Comparison of ENCODE assay signal across 15 cellular contexts in genomic region chr18:23138470-23138869, GRCh38. TPM values are rescaled to one million over a fixed set of nuclear protein-coding genes. Genes with fewer than 3 reads are reported as not detected.
A peak's percentile ranks its signal among the peaks of the same experiment; 100 is the strongest.
DNase-seq lines count a peak whose midpoint lies in the region; ATAC-seq, FAIRE-seq and TF ChIP-seq lines count a peak whose summit lies in the region.
"Had no signal": no experiment of that assay in that cellular context is flagged by ENCODE, and none has a peak within 500 bp of the region (broad histone marks: within the 10 kb centered on the region; RNA-seq: fewer than 3 reads in every experiment).

No MANE protein-coding gene starts in this region.

- H3K9me2 ChIP-seq in PC-9 (ENCODE audit: insufficient read depth): no peaks in the 10 kb centered on the region

- H3K27me3 Mint-ChIP-seq in Caco-2 (ENCODE audit: insufficient read depth, unreplicated experiment) (no peaks in the 10 kb centered on the region), Calu3 (ENCODE audit: unreplicated experiment) (no peaks in the 10 kb centered on the region)

- no peak overlapping the region for H2AFZ ChIP-seq in PC-9

- H4K20me1 ChIP-seq in PC-9 (ENCODE audit: insufficient read depth): no peaks in the 10 kb centered on the region; the same call in 1 of the 2 replicates

- H3K27ac Mint-ChIP-seq in Caco-2 (ENCODE audit: unreplicated experiment) (no peak overlapping the region), Calu3 (ENCODE audit: unreplicated experiment) (no peak overlapping the region)
- no peak overlapping the region for H3K27ac Mint-ChIP-seq in stimulated activated effector memory CD8-positive, alpha-beta T cell treated with anti-CD3 and anti-CD28 coated beads, Interleukin-12 subunit alpha, Interleukin-12 subunit beta, amount 100 ng/mL, for 72 hours

- H3K36me3 Mint-ChIP-seq in Caco-2 (ENCODE audit: insufficient read depth, unreplicated experiment): peaks cover 14% of the 10 kb centered on the region
- no peaks in the 10 kb centered on the region for H3K36me3 Mint-ChIP-seq in stimulated activated effector memory CD8-positive, alpha-beta T cell treated with anti-CD3 and anti-CD28 coated beads, Interleukin-12 subunit alpha, Interleukin-12 subunit beta, amount 100 ng/mL, for 72 hours
- peaks cover 49% of the 10 kb centered on the region for H3K36me3 Mint-ChIP-seq in Calu3 (ENCODE audit: insufficient read depth, unreplicated experiment)

- ATAC-seq in left cardiac atrium: peak in 1 of 2 donors; percentile 25
- ATAC-seq in stimulated activated effector memory CD8-positive, alpha-beta T cell treated with anti-CD3 and anti-CD28 coated beads, Interleukin-12 subunit alpha, Interleukin-12 subunit beta, amount 100 ng/mL, for 72 hours: no peak
- ATAC-seq: left colon had no signal

- H3F3A ChIP-seq in PC-9 (ENCODE audit: insufficient read depth, low read depth): peaks cover 29% of the 10 kb centered on the region; the same call in 1 of the 2 replicates

- H3K4me3 Mint-ChIP-seq in Caco-2 (ENCODE audit: unreplicated experiment): no peak overlapping the region
- H3K4me3 Mint-ChIP-seq in stimulated activated effector memory CD8-positive, alpha-beta T cell treated with anti-CD3 and anti-CD28 coated beads, Interleukin-12 subunit alpha, Interleukin-12 subunit beta, amount 100 ng/mL, for 72 hours: no peak overlapping the region
- no peak overlapping the region for H3K4me3 Mint-ChIP-seq in Calu3 (ENCODE audit: low read depth, unreplicated experiment)

- no peaks in the 10 kb centered on the region for H3K27me3 ChIP-seq in Caco-2 (replicated peaks; ENCODE audit: control insufficient read depth, insufficient read depth, low read length)
- H3K27me3 ChIP-seq in PC-9 (ENCODE audit: insufficient read depth, low read depth): no peaks in the 10 kb centered on the region

- H3K79me2 ChIP-seq in PC-9 (ENCODE audit: low read depth): peaks cover 67% of the 10 kb centered on the region

- TF ChIP-seq CTCF in Caco-2 (IDR thresholded peaks at IDR 0.05; ENCODE audit: insufficient read depth in 1 of 2, low read depth in 1 of 2, low read length in 1 of 2, severe bottlenecking in 1 of 2, unreplicated experiment in 1 of 2): no peak
- TF ChIP-seq CTCF in PC-9 (conservative IDR thresholded peaks at IDR 0.05): no peak
- no peak for TF ChIP-seq CTCF in Calu3 (IDR thresholded peaks at IDR 0.05; ENCODE audit: unreplicated experiment)
- no peak for TF ChIP-seq CTCF in kidney (IDR thresholded peaks at IDR 0.05; ENCODE audit: borderline replicate concordance, extremely low read depth, insufficient read depth)

- H3K27ac ChIP-seq in PC-9: no peak overlapping the region
- no peak overlapping the region for H3K27ac ChIP-seq in kidney (ENCODE audit: low read depth in 2 of 2, low read length in 2 of 2)
- H3K27ac ChIP-seq: prostate gland, VCaP had no signal

- H3K4me3 ChIP-seq in Caco-2 (ENCODE audit: low read depth, low read length): 0 out of 2 replicates have a peak overlapping the region, but pooled peaks have one; percentile 4
- H3K4me3 ChIP-seq in PC-9: no peak overlapping the region
- peak overlapping the region in 1 of 2 donors; percentile 67 for H3K4me3 ChIP-seq in kidney (ENCODE audit: low read length in 2 of 2)
- H3K4me3 ChIP-seq: prostate gland had no signal

- CTCF ChIA-PET in Caco-2 (lab: Charles Lee) (no interaction called here), PC-9 (lab: Charles Lee) (no interaction called here), Calu3 (lab: Charles Lee) (interaction anchor here (0.7 to 2.5 kb wide), 3 partner anchors 22 to 241 kb away, joined by 3 to 10 read pairs (median 3); no protein-coding TSS in a partner anchor)

- H3K9ac ChIP-seq in kidney (ENCODE audit: low read length in 2 of 2): no peak overlapping the region

- H3K9me3 ChIP-seq in Caco-2 (no peaks in the 10 kb centered on the region), PC-9 (ENCODE audit: insufficient read depth, low read depth) (no peaks in the 10 kb centered on the region), kidney (ENCODE audit: control insufficient read depth in 1 of 2, low read length in 2 of 2) (no peaks in the 10 kb centered on the region)
- H3K9me3 ChIP-seq: prostate gland had no signal

- H3K36me3 ChIP-seq in Caco-2 (ENCODE audit: control insufficient read depth, insufficient read depth, low read length): peaks cover 5% of the 10 kb centered on the region
- no peaks in the 10 kb centered on the region for H3K36me3 ChIP-seq in PC-9 (ENCODE audit: low read depth)
- H3K36me3 ChIP-seq in kidney (ENCODE audit: control insufficient read depth in 1 of 2, insufficient read depth in 2 of 2, low read length in 2 of 2): no peaks in the 10 kb centered on the region
- H3K36me3 ChIP-seq: prostate gland had no signal

- H3K4me1 Mint-ChIP-seq in Caco-2 (ENCODE audit: low read depth, unreplicated experiment) (peaks cover 33% of the 10 kb centered on the region), Calu3 (ENCODE audit: low read depth, unreplicated experiment) (peaks cover 69% of the 10 kb centered on the region)
- H3K4me1 Mint-ChIP-seq in stimulated activated effector memory CD8-positive, alpha-beta T cell treated with anti-CD3 and anti-CD28 coated beads, Interleukin-12 subunit alpha, Interleukin-12 subunit beta, amount 100 ng/mL, for 72 hours: peaks cover 18% of the 10 kb centered on the region

- H3K4me2 ChIP-seq in PC-9: peak overlapping the region; percentile 80; the same call in 1 of the 2 replicates

- intact Hi-C loops in Caco-2 (cut with micrococcal nuclease; ENCODE audit: unreplicated experiment): no loop called here
- intact Hi-C loops in PC-9 (cut with micrococcal nuclease; ENCODE audit: unreplicated experiment): loop anchor here (10.0 kb wide), 1 partner anchor 126 kb away; no protein-coding TSS in a partner anchor
- intact Hi-C loops in left cardiac atrium (cut with DNase I): loop anchor here in 1 of 2 donors (2.0 to 10.0 kb wide), 2 partner anchors 96 to 220 kb away; no protein-coding TSS in a partner anchor
- intact Hi-C loops in Calu3 (cut with micrococcal nuclease; ENCODE audit: unreplicated experiment): loop anchor here (5.0 kb wide), 1 partner anchor 194 kb away; no protein-coding TSS in a partner anchor
- intact Hi-C loops in kidney (cut with DNase I): loop anchor here (10.0 kb wide), 1 partner anchor 116 kb away; no protein-coding TSS in a partner anchor

- peaks cover 47% of the 10 kb centered on the region for H3K4me1 ChIP-seq in Caco-2
- peaks cover 51% of the 10 kb centered on the region for H3K4me1 ChIP-seq in PC-9 (replicated peaks; ENCODE audit: insufficient read depth)
- H3K4me1 ChIP-seq in kidney (ENCODE audit: control insufficient read depth in 1 of 2, insufficient read depth in 1 of 2, low read depth in 1 of 2, low read length in 2 of 2): peaks cover 33 to 61% of the 10 kb centered on the region in 2 donors
- H3K4me1 ChIP-seq: prostate gland had no signal

- BruUV-seq in Caco-2 (replicated peaks; lab: Mats Ljungman, UMichigan): no TSS peak
- no TSS peak for BruUV-seq in PC-9 (replicated peaks; lab: Mats Ljungman, UMichigan)
- BruUV-seq in Calu3 (replicated peaks; lab: Mats Ljungman, UMichigan): no TSS peak

- POLR2A ChIA-PET in Caco-2 (lab: Charles Lee) (no interaction called here), PC-9 (lab: Charles Lee; ENCODE audit: unreplicated experiment) (no interaction called here)

- FAIRE-seq in kidney (lab: Jason Lieb, UNC): no peak
- FAIRE-seq: RCC 7860 had no signal

- DNase-seq in Caco-2 (no peak), NCI-H1417 (lab: John Stamatoyannopoulos, UW) (peak; percentile 56 to 89 (median 89)), PC-9 (no peak), left cardiac atrium (peak; percentile 43), Calu3 (no peak), GM19238 (ENCODE audit: insufficient read length, low spot score) (no peak), kidney (no peak)
- DNase-seq in stimulated activated effector memory CD8-positive, alpha-beta T cell treated with anti-CD3 and anti-CD28 coated beads, Interleukin-12 subunit alpha, Interleukin-12 subunit beta, amount 100 ng/mL, for 72 hours (ENCODE audit: low spot score in 2 of 2): no peak
- DNase-seq: AML-193; KBM-7; left colon; stimulated activated CD4-positive, alpha-beta T cell treated with anti-CD3 and anti-CD28 coated beads, Interleukin-4, amount 100 ng/mL, for 4 hours had no signal

- no peaks in the 10 kb centered on the region for H3K9me3 Mint-ChIP-seq in Caco-2 (ENCODE audit: unreplicated experiment)
- no peaks in the 10 kb centered on the region for H3K9me3 Mint-ChIP-seq in stimulated activated effector memory CD8-positive, alpha-beta T cell treated with anti-CD3 and anti-CD28 coated beads, Interleukin-12 subunit alpha, Interleukin-12 subunit beta, amount 100 ng/mL, for 72 hours
- H3K9me3 Mint-ChIP-seq in Calu3 (ENCODE audit: low read depth, unreplicated experiment): no peaks in the 10 kb centered on the region

RNA-seq across cellular contexts. Expression of gene CABLES1, which starts 3.2 kb away (rescaled TPM):
- 27.2 and 29.5 TPM in 2 replicates for total RNA-seq in Caco-2 (2022)
- total RNA-seq in PC-9 (2021): 10.0 and 11.8 TPM in 2 replicates
- 10 to 100 TPM in 1 of 2 donors, 1 to 10 TPM in 1; 6.6 to 20.4 TPM for total RNA-seq in left cardiac atrium
- 16.2 and 16.9 TPM in 2 replicates for total RNA-seq in Calu3 (2022)
- 40.5 TPM for total RNA-seq in kidney
- 7.6 TPM for polyA plus RNA-seq in kidney (ENCODE audit: insufficient read depth, low read depth, low replicate concordance)

Comparison
In these comparisons a context has a peak if more than half of its experiments do, and no peak if none do; other contexts are left out.
1. DNase-seq: peak in NCI-H1417 (3 of 3) and left cardiac atrium (single experiment); none in Caco-2 (0 of 2), PC-9 (0 of 2), stimulated activated effector memory CD8-positive, alpha-beta T cell treated with anti-CD3 and anti-CD28 coated beads, Interleukin-12 subunit alpha, Interleukin-12 subunit beta, amount 100 ng/mL, for 72 hours (0 of 2), Calu3 (single experiment), GM19238 (single experiment) and kidney (single experiment).